19 cellular contexts compared by ENCODE assay signal in genomic region chr17:35915153-35915969, GRCh38. TPM values are rescaled to one million over a fixed set of nuclear protein-coding genes. Genes with fewer than 3 reads are reported as not detected.
"Had no signal": no experiment of that assay in that cellular context is flagged by ENCODE, and none has a peak within 500 bp of the region (broad histone marks: within the 10 kb centered on the region; RNA-seq: fewer than 3 reads in every experiment).

No MANE protein-coding gene starts in this region.

- H3K9me3 ChIP-seq: colonic mucosa, gastroesophageal sphincter, mucosa of descending colon, sigmoid colon, upper lobe of right lung had no signal

- H3K4me1 ChIP-seq: colonic mucosa, gastroesophageal sphincter, sigmoid colon, upper lobe of right lung had no signal

- DNase-seq: activated CD4-positive, alpha-beta T cell treated with anti-CD3 and anti-CD28 coated beads for 48 hours; activated naive CD4-positive, alpha-beta T cell treated with Interleukin-2 at 50 U/mL for 16 hours; activated naive CD8-positive, alpha-beta T cell treated with anti-CD3 and anti-CD28 coated beads, Interleukin-2, amount 50 U/mL, for 24 hours; colonic mucosa; effector CD8-positive, alpha-beta T cell; left cardiac atrium; mammary epithelial cell; mucosa of descending colon; occipital lobe; sigmoid colon; stimulated activated CD4-positive, alpha-beta T cell treated with anti-CD3 and anti-CD28 coated beads, Interleukin-12 subunit alpha, Interleukin-12 subunit beta, amount 100 ng/mL, for 4 hours; upper lobe of right lung had no signal

- H3K27me3 ChIP-seq: cardiac muscle cell, colonic mucosa, gastroesophageal sphincter, sigmoid colon, upper lobe of right lung had no signal

- H3K27ac ChIP-seq: cardiac muscle cell, colonic mucosa, epithelial cell of prostate, gastroesophageal sphincter, sigmoid colon, upper lobe of right lung had no signal

- H3K36me3 ChIP-seq: cardiac muscle cell, colonic mucosa, gastroesophageal sphincter, sigmoid colon, upper lobe of right lung had no signal

- H3K4me3 ChIP-seq: cardiac muscle cell, colonic mucosa, gastroesophageal sphincter, mucosa of descending colon, sigmoid colon, upper lobe of right lung had no signal

RNA-seq across cellular contexts. Expression of gene RDM1, which starts 15.2 kb away (rescaled TPM):
- total RNA-seq: astrocyte, left cardiac atrium, sigmoid colon, upper lobe of right lung had no signal

RNA-seq across cellular contexts. Expression of gene LYZL6, which starts 28.2 kb away (rescaled TPM):
- total RNA-seq: astrocyte, cardiac muscle cell, colonic mucosa, gastroesophageal sphincter, left cardiac atrium, mammary epithelial cell, mucosa of descending colon, occipital lobe, progenitor cell of endocrine pancreas, sigmoid colon, temporal lobe, upper lobe of right lung, WTC11 had no signal

RNA-seq across cellular contexts. Expression of gene CCL5, which starts 35.2 kb away (rescaled TPM):
- total RNA-seq: cardiac muscle cell, mammary epithelial cell, progenitor cell of endocrine pancreas, temporal lobe had no signal

RNA-seq across cellular contexts. Expression of gene HEATR9, which starts 46.7 kb away (rescaled TPM):
- total RNA-seq: astrocyte, cardiac muscle cell, colonic mucosa, left cardiac atrium, mammary epithelial cell, mucosa of descending colon, occipital lobe, progenitor cell of endocrine pancreas, sigmoid colon, temporal lobe, WTC11 had no signal
